Comparison of ENCODE assay signal across 10 cellular contexts in genomic region chr11:57248780-57249383, GRCh38. TPM values are rescaled to one million over a fixed set of nuclear protein-coding genes. Genes with fewer than 3 reads are reported as not detected.
DNase-seq lines count a peak whose midpoint lies in the region; ATAC-seq and TF ChIP-seq lines count a peak whose summit lies in the region.
"Had no signal": no experiment of that assay in that cellular context is flagged by ENCODE, and none has a peak within 500 bp of the region (broad histone marks: within the 10 kb centered on the region; RNA-seq: fewer than 3 reads in every experiment).

No MANE protein-coding gene starts in this region.

- H3K36me3 ChIP-seq in GM23338 (ENCODE audit: insufficient read depth) (no peaks in the 10 kb centered on the region), MM.1S (replicated peaks; ENCODE audit: insufficient read depth, low read length) (no peaks in the 10 kb centered on the region), mucosa of rectum (ENCODE audit: control insufficient read depth in 2 of 2, insufficient read depth in 2 of 2, low read length in 2 of 2) (no peaks in the 10 kb centered on the region)

- H3K27ac Mint-ChIP-seq in GM23338 = no peak overlapping the region
- H3K27ac Mint-ChIP-seq: activated naive CD8-positive, alpha-beta T cell; stimulated activated naive CD8-positive, alpha-beta T cell treated with anti-CD3 and anti-CD28 coated beads, Interleukin-15, Interleukin-2, amounts not matched to agents 100 ng/mL and 50 ng/mL, for 24 hours had no signal

- H3K4me1 Mint-ChIP-seq in GM23338 = no peaks in the 10 kb centered on the region

- TF ChIP-seq CTCF in GM23338 (conservative IDR thresholded peaks at IDR 0.05; ENCODE audit: low read depth in 2 of 2) = peak; percentile 74 to 92
- peak; percentile 27; the same call in 1 of the 2 replicates for TF ChIP-seq CTCF in MM.1S (IDR thresholded peaks at IDR 0.05; ENCODE audit: low read length)

- H3K9me2 ChIP-seq in GM23338 (ENCODE audit: insufficient read depth) (no peaks in the 10 kb centered on the region), MM.1S (replicated peaks; ENCODE audit: insufficient read depth, low read length) (no peaks in the 10 kb centered on the region)

- H3K27ac ChIP-seq in GM23338 (ENCODE audit: low read depth) (no peak overlapping the region), MM.1S (ENCODE audit: low read length) (no peak overlapping the region), mucosa of rectum (ENCODE audit: low read depth in 2 of 2, low read length in 2 of 2) (no peak overlapping the region)

- peak; percentile 24 for DNase-seq in NCI-H2196 (lab: John Stamatoyannopoulos, UW; ENCODE audit: unreplicated experiment)
- DNase-seq in NCI-H2196 treated with DMSO at 0.1 percent for 48 hours (lab: John Stamatoyannopoulos, UW; ENCODE audit: unreplicated experiment) = no peak
- peak; percentile 90 for DNase-seq in GM23338 (ENCODE audit: low spot score)
- DNase-seq in MM.1S = peak; percentile 20
- peak; percentile 65 for DNase-seq in SW480 (ENCODE audit: low spot score)
- DNase-seq in NCI-H187 treated with DMSO at 0.1 percent for 48 hours (lab: John Stamatoyannopoulos, UW) = no peak

- H2AFZ ChIP-seq in GM23338 = peak overlapping the region; percentile 83
- no peak overlapping the region for H2AFZ ChIP-seq in MM.1S (ENCODE audit: low read length)

- no peaks in the 10 kb centered on the region for H3K27me3 ChIP-seq in GM23338 (ENCODE audit: insufficient read depth)
- H3K27me3 ChIP-seq in MM.1S (replicated peaks; ENCODE audit: insufficient read depth, low read length) = no peaks in the 10 kb centered on the region
- H3K27me3 ChIP-seq in mucosa of rectum (ENCODE audit: control insufficient read depth in 2 of 2, insufficient read depth in 2 of 2, low read length in 2 of 2) = no peaks in the 10 kb centered on the region

- H3K4me2 ChIP-seq in GM23338 = no peak overlapping the region
- no peak overlapping the region for H3K4me2 ChIP-seq in MM.1S (ENCODE audit: low read depth, low read length)

- peaks cover 2% of the 10 kb centered on the region for H3K27me3 Mint-ChIP-seq in GM23338 (ENCODE audit: insufficient read depth, low read depth, poor library complexity)

- H3K4me3 ChIP-seq in GM23338 (no peak overlapping the region), MM.1S (ENCODE audit: low read length) (no peak overlapping the region), mucosa of rectum (ENCODE audit: low read length in 2 of 2) (peak overlapping the region; percentile 19 to 40)

- no peaks in the 10 kb centered on the region for H3K4me1 ChIP-seq in GM23338 (ENCODE audit: insufficient read depth)
- no peaks in the 10 kb centered on the region for H3K4me1 ChIP-seq in MM.1S (ENCODE audit: low read length)
- peaks cover 0 to 6% of the 10 kb centered on the region in 2 donors for H3K4me1 ChIP-seq in mucosa of rectum (ENCODE audit: control insufficient read depth in 2 of 2, insufficient read depth in 2 of 2, low read length in 2 of 2)

- H3K4me3 Mint-ChIP-seq in GM23338 = no peak overlapping the region
- H3K4me3 Mint-ChIP-seq: activated naive CD8-positive, alpha-beta T cell; stimulated activated naive CD8-positive, alpha-beta T cell treated with anti-CD3 and anti-CD28 coated beads, Interleukin-15, Interleukin-2, amounts not matched to agents 100 ng/mL and 50 ng/mL, for 24 hours had no signal

- H4K20me1 ChIP-seq in GM23338 (replicated peaks; ENCODE audit: insufficient read depth) (no peaks in the 10 kb centered on the region), MM.1S (ENCODE audit: insufficient read depth, low read length) (no peaks in the 10 kb centered on the region)

- H3K9me3 Mint-ChIP-seq in GM23338 = no peaks in the 10 kb centered on the region
- H3K9me3 Mint-ChIP-seq: stimulated activated naive CD8-positive, alpha-beta T cell treated with anti-CD3 and anti-CD28 coated beads, Interleukin-15, Interleukin-2, amounts not matched to agents 100 ng/mL and 50 ng/mL, for 24 hours had no signal

- H3K79me2 ChIP-seq in GM23338 (replicated peaks; ENCODE audit: insufficient read depth) (no peaks in the 10 kb centered on the region), MM.1S (ENCODE audit: low read length) (no peaks in the 10 kb centered on the region)

- ATAC-seq in GM23338 (peak; percentile 99), esophagus mucosa (peak; percentile 88)

- no peaks in the 10 kb centered on the region for H3F3A ChIP-seq in GM23338 (replicated peaks; ENCODE audit: low read depth)
- no peaks in the 10 kb centered on the region for H3F3A ChIP-seq in MM.1S (ENCODE audit: insufficient read depth, low read length)

- no peaks in the 10 kb centered on the region for H3K36me3 Mint-ChIP-seq in GM23338 (ENCODE audit: low read depth)
- H3K36me3 Mint-ChIP-seq: activated naive CD8-positive, alpha-beta T cell had no signal

- no peaks in the 10 kb centered on the region for H3K9me3 ChIP-seq in MM.1S (replicated peaks; ENCODE audit: insufficient read depth, low read length)
- no peaks in the 10 kb centered on the region for H3K9me3 ChIP-seq in mucosa of rectum (ENCODE audit: control insufficient read depth in 2 of 2, low read length in 2 of 2)

- H3K9ac ChIP-seq in MM.1S (ENCODE audit: low read length) (no peak overlapping the region), mucosa of rectum (ENCODE audit: low read depth in 1 of 2, low read length in 2 of 2) (peak overlapping the region in 1 of 2 donors; percentile 14)

TF ChIP-seq in GM23338, 12 proteins besides CTCF, POLR2A, EP300 and RAD21 (continues in another document):
- TF ChIP-seq JUNB (IDR thresholded peaks at IDR 0.05; ENCODE audit: unreplicated experiment) = no peak
- no peak for TF ChIP-seq ZNF114 (CRISPR knock-in tag; IDR thresholded peaks at IDR 0.05)
- TF ChIP-seq CREB1 (CRISPR knock-in tag; IDR thresholded peaks at IDR 0.05; ENCODE audit: low read depth) = no peak
- TF ChIP-seq POLR2AphosphoS5 (IDR thresholded peaks at IDR 0.05; ENCODE audit: low read depth) = no peak
- no peak for TF ChIP-seq ZNF462 (CRISPR knock-in tag; IDR thresholded peaks at IDR 0.05)

RNA-seq across cellular contexts. Expression of gene APLNR, which starts 11.8 kb away (rescaled TPM):
- total RNA-seq in GM23338 (2014; rRNA removed; shearing (Covaris generic)) = 0.10 and 0.12 TPM in 2 replicates
- polyA plus RNA-seq in GM23338 (2016; fragmentation: Nextera tagmentation; extraction: Ambion mirVana) = not detected in 2 replicates
- total RNA-seq in esophagus mucosa = 1.8 TPM

Comparison
In these comparisons a context has a peak if more than half of its experiments do, and no peak if none do; other contexts are left out.
1. DNase-seq: peak in NCI-H2196 (single experiment), GM23338 (single experiment), MM.1S (single experiment) and SW480 (single experiment); none in NCI-H2196 treated with DMSO at 0.1 percent for 48 hours (single experiment) and NCI-H187 treated with DMSO at 0.1 percent for 48 hours (single experiment).
2. H3K4me3 ChIP-seq: peak in mucosa of rectum (2 of 2); none in GM23338 (single experiment) and MM.1S (single experiment).